Comparison of ENCODE assay signal across 1 cellular context in the genomic region with DNA sequence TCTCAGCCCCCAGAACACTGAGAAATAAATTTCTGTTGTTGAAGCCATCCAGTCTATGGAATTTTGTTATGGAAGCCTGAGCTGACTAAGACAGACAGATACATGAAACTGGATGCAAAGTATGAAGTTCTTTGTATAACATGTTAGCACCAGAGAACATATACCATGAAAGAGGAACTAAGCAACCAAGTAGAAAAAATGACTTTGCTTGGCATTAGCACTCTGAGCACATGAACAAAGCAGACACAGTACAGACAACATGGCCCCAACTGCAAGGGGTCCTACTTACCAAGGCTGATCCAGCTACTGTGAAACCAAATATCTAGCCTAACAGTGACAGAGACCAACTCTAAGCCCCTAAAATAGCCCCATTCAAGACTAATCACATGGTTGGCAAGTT.
TF ChIP-seq lines count a peak whose summit lies in the region.

No MANE protein-coding gene starts in this region.

TF ChIP-seq in HepG2, 621 proteins besides CTCF, POLR2A, EP300 and RAD21:
- TF ChIP-seq, protein P1, sequence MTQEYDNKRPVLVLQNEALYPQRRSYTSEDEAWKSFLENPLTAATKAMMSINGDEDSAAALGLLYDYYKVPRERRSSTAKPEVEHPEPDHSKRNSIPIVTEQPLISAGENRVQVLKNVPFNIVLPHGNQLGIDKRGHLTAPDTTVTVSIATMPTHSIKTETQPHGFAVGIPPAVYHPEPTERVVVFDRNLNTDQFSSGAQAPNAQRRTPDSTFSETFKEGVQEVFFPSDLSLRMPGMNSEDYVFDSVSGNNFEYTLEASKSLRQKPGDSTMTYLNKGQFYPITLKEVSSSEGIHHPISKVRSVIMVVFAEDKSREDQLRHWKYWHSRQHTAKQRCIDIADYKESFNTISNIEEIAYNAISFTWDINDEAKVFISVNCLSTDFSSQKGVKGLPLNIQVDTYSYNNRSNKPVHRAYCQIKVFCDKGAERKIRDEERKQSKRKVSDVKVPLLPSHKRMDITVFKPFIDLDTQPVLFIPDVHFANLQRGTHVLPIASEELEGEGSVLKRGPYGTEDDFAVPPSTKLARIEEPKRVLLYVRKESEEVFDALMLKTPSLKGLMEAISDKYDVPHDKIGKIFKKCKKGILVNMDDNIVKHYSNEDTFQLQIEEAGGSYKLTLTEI (CRISPR knock-in tag; conservative IDR thresholded peaks at IDR 0.05), result no peak
- TF ChIP-seq TFDP2 (CRISPR knock-in tag; IDR thresholded peaks at IDR 0.05) (no peak), ZNF619 (CRISPR knock-in tag; IDR thresholded peaks at IDR 0.05) (no peak), ZFP41 (CRISPR knock-in tag; IDR thresholded peaks at IDR 0.05; ENCODE audit: borderline replicate concordance) (no peak), POLR2G (IDR thresholded peaks at IDR 0.05; ENCODE audit: low read depth, low read length) (no peak), MTA3 (CRISPR knock-in tag; IDR thresholded peaks at IDR 0.05) (no peak), ZNF841 (CRISPR knock-in tag; IDR thresholded peaks at IDR 0.05; ENCODE audit: borderline replicate concordance) (no peak), ZNF646 (CRISPR knock-in tag; IDR thresholded peaks at IDR 0.05) (no peak), ZNF547 (CRISPR knock-in tag; IDR thresholded peaks at IDR 0.05) (no peak), ZBTB43 (CRISPR knock-in tag; conservative IDR thresholded peaks at IDR 0.05) (no peak), ZNF674 (CRISPR knock-in tag; IDR thresholded peaks at IDR 0.05; ENCODE audit: low read depth) (no peak)
- TF ChIP-seq, protein P2, sequence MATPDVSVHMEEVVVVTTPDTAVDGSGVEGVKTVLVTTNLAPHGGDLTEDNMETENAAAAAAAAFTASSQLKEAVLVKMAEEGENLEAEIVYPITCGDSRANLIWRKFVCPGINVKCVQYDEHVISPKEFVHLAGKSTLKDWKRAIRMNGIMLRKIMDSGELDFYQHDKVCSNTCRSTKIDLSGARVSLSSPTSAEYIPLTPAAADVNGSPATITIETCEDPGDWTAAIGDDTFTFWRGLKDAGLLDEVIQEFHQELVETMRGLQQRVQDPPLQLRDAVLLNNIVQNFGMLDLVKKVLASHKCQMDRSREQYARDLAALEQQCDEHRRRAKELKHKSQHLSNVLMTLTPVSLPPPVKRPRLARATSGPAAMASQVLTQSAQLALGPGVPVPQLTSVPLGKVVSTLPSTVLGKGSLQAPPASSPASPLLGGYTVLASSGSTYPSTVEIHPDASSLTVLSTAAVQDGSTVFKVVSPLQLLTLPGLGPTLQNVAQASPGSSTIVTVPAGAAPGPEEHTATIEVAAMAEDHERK (CRISPR knock-in tag; IDR thresholded peaks at IDR 0.05; ENCODE audit: low read depth), result no peak
